ENCODE assay signal across 21 cellular contexts in genomic region chr20:59441306-59441705, GRCh38.
"Had no signal": no experiment of that assay in that cellular context is flagged by ENCODE, and none has a peak within 500 bp of the region (broad histone marks: within the 10 kb centered on the region; RNA-seq: fewer than 3 reads in every experiment).

No MANE protein-coding gene starts in this region.

- H3K36me3 ChIP-seq: heart left ventricle, ovary, right atrium auricular region, stomach, thoracic aorta, transverse colon had no signal

- ATAC-seq: esophagus mucosa; left colon; mucosa of descending colon; naive thymus-derived CD8-positive, alpha-beta T cell had no signal

- H3K4me3 Mint-ChIP-seq: naive thymus-derived CD8-positive, alpha-beta T cell; neural crest cell had no signal

- DNase-seq: cortex of kidney; effector memory CD4-positive, alpha-beta T cell; heart left ventricle; hippocampal formation; left colon; mesendoderm; mucosa of descending colon; naive thymus-derived CD8-positive, alpha-beta T cell; nucleus accumbens; ovary; small intestine; stimulated activated CD4-positive, alpha-beta T cell treated with anti-CD3 and anti-CD28 coated beads, Interleukin-12 subunit alpha, Interleukin-12 subunit beta, amount 100 ng/mL, for 4 hours; stimulated activated naive CD4-positive, alpha-beta T cell; stomach; transverse colon had no signal

- H3K27ac ChIP-seq: heart left ventricle, ovary, right atrium auricular region, stomach, thoracic aorta, transverse colon had no signal

- H3K9me3 Mint-ChIP-seq: neural crest cell had no signal

- H3K27me3 ChIP-seq: ovary, right atrium auricular region had no signal

- H3K27ac Mint-ChIP-seq: naive thymus-derived CD8-positive, alpha-beta T cell had no signal

- FAIRE-seq: endometrium, frontal cortex, small intestine had no signal

- H3K4me1 ChIP-seq: heart left ventricle, right atrium auricular region, stomach, transverse colon had no signal

- H3K9me3 ChIP-seq: heart left ventricle, mucosa of descending colon, ovary, right atrium auricular region, stomach, thoracic aorta, transverse colon had no signal

- H3K36me3 Mint-ChIP-seq: naive thymus-derived CD8-positive, alpha-beta T cell had no signal

- H3K4me3 ChIP-seq: heart left ventricle, mucosa of descending colon, ovary, right atrium auricular region, stomach, thoracic aorta, transverse colon had no signal
